In the genomic region with DNA sequence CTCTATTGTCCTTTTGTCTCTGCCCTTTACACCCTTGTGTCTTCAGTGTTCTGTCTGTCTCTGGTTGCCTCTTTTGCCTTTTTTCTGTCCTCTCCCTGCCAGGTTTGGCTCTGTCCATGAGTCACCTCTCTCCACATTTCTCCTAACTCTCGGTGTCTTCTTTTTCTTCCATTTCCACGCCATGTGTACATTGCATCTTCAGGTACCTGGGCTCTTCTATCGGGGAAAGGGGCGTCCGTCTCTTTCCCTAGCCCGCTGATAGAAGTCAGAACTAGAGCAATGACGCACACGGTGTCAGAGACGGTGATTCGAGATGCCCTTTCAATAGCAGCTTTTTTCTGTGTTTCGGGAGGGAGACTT, we compare ENCODE assay signal across 1 cellular context.
TF ChIP-seq lines count a peak whose summit lies in the region.

No MANE protein-coding gene starts in this region.

TF ChIP-seq in GM23338, 12 proteins besides CTCF, POLR2A, EP300 and RAD21 (continued from another document):
- TF ChIP-seq STAT1 (IDR thresholded peaks at IDR 0.05; ENCODE audit: unreplicated experiment), result no peak
TF ChIP-seq in GM23338: peak in this region for 0.
